ENCODE assay signal across 34 cellular contexts in the genomic region with DNA sequence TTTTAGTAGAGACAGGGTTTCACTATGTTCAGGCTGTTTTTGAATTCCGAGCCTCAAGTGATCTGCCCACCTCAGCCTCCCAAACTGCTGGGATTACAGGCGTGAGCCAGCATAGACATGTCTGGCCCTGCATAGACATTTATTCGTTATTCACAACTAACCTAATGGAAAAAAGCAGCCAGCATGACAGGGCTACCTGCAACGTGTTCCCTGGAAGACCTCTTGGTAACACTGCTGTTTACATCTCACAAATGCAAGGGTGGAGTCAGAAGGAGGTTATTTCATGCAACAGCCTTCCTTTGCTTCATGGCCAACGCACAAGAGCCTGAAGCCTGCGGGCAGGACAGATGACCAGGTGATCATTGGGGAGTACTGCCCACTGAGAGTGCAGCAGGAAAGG.
"Had no signal": no experiment of that assay in that cellular context is flagged by ENCODE, and none has a peak within 500 bp of the region (broad histone marks: within the 10 kb centered on the region; RNA-seq: fewer than 3 reads in every experiment).

No MANE protein-coding gene starts in this region.

- H3K27ac ChIP-seq: adrenal gland, body of pancreas, Peyer's patch, SJCRH30, SK-N-MC, WERI-Rb-1 had no signal

- H3K4me3 Mint-ChIP-seq: activated CD8-positive, alpha-beta T cell treated with anti-CD3 and anti-CD28 coated beads for 36 hours; activated naive CD4-positive, alpha-beta T cell treated with anti-CD3 and anti-CD28 coated beads, Interleukin-2, amount 50 U/mL, for 24 hours; activated T-cell treated with anti-CD3 and anti-CD28 coated beads, Interleukin-2, amount 50 U/mL, for 4 hours; activated T-helper 1 cell treated with anti-CD3 and anti-CD28 coated beads, Interleukin-12 subunit alpha, Interleukin-12 subunit beta, Interleukin-2, Interleukin-4 antibody, amounts not matched to agents 30 ng/mL and 10 ng/mL and 1 ng/mL, durations not matched to agents 14 hours and 24 hours and 36 hours; IgD-negative memory B cell had no signal

- H3K27me3 Mint-ChIP-seq: activated naive CD4-positive, alpha-beta T cell treated with anti-CD3 and anti-CD28 coated beads, Interleukin-2, amount 50 U/mL, for 24 hours had no signal

- DNase-seq: activated CD4-positive, alpha-beta T cell treated with anti-CD3 and anti-CD28 coated beads for 1 hour; activated CD4-positive, alpha-beta T cell treated with anti-CD3 and anti-CD28 coated beads for 48 hours; activated CD4-positive, alpha-beta T cell treated with anti-CD3 and anti-CD28 coated beads, Interleukin-2, amount 50 U/mL, for 4 hours; activated CD4-positive, CD25-positive, alpha-beta regulatory T cell; activated CD8-positive, alpha-beta T cell treated with anti-CD3 and anti-CD28 coated beads for 36 hours; activated effector memory CD4-positive, alpha-beta T cell treated with Interleukin-2 at 50 U/mL for 16 hours; activated T-cell treated with anti-CD3 and anti-CD28 coated beads, Interleukin-2, amount 50 U/mL, for 4 hours; adrenal gland; body of pancreas; central memory CD4-positive, alpha-beta T cell; Karpas-422; KBM-7; MG63; NCI-H1048; NCI-H1105 treated with DMSO at 0.1 percent for 48 hours; NCI-H1436; NCI-H1694; NCI-H1930; NCI-H2081 treated with DMSO at 0.1 percent for 48 hours; NCI-H226; NCI-H446 treated with DMSO at 0.1 percent for 48 hours; NCI-H524; NCI-H69; NK-92 treated with Interleukin-12 subunit alpha and Interleukin-12 subunit beta, amount 100 ng/mL, for 24 hours; PC-3; Peyer's patch; SHP77; SJCRH30; T1000; WERI-Rb-1 had no signal

- H3K4me3 ChIP-seq: adrenal gland, body of pancreas, MG63, Peyer's patch, SJCRH30, SK-N-MC had no signal

- H3K9me3 Mint-ChIP-seq: IgD-negative memory B cell had no signal

- H3K9me3 ChIP-seq: adrenal gland, body of pancreas, MG63, Peyer's patch had no signal

- H3K27me3 ChIP-seq: adrenal gland, MG63, Peyer's patch, SJCRH30 had no signal

- H3K36me3 Mint-ChIP-seq: IgD-negative memory B cell had no signal

- H3K4me1 ChIP-seq: adrenal gland, body of pancreas, Peyer's patch had no signal

- H3K36me3 ChIP-seq: adrenal gland, MG63, Peyer's patch, WERI-Rb-1 had no signal

- H3K27ac Mint-ChIP-seq: activated T-helper 1 cell treated with anti-CD3 and anti-CD28 coated beads, Interleukin-12 subunit alpha, Interleukin-12 subunit beta, Interleukin-2, Interleukin-4 antibody, amounts not matched to agents 30 ng/mL and 10 ng/mL and 1 ng/mL, durations not matched to agents 14 hours and 24 hours and 36 hours; IgD-negative memory B cell had no signal
